24 cellular contexts compared by ENCODE assay signal in genomic region chr2:120767486-120768005, GRCh38. TPM values are rescaled to one million over a fixed set of nuclear protein-coding genes. Genes with fewer than 3 reads are reported as not detected.
DNase-seq lines count a peak whose midpoint lies in the region; ATAC-seq and TF ChIP-seq lines count a peak whose summit lies in the region.
"Had no signal": no experiment of that assay in that cellular context is flagged by ENCODE, and none has a peak within 500 bp of the region (broad histone marks: within the 10 kb centered on the region; RNA-seq: fewer than 3 reads in every experiment).

No MANE protein-coding gene starts in this region.

- peak overlapping the region; percentile 49 for H2AK5ac ChIP-seq in mesendoderm (ENCODE audit: low read length)

- H3K79me1 ChIP-seq in mesendoderm (ENCODE audit: low read length): peaks cover 57% of the 10 kb centered on the region

- DNase-seq in SJSA1 (ENCODE audit: low read depth in 1 of 2, low spot score in 2 of 2) (no peak), glutamatergic neuron (peak; percentile 15), mesendoderm (no peak), upper lobe of right lung (peak; percentile 47), GF-D8 (lab: John Stamatoyannopoulos, UW) (no peak), iPS-NIHi7 (ENCODE audit: extremely low spot score) (no peak)
- DNase-seq: activated naive CD4-positive, alpha-beta T cell; activated T-cell treated with anti-CD3 and anti-CD28 coated beads, Interleukin-2, amount 50 U/mL, for 1 hour; CD8-positive, alpha-beta T cell; DMS153; foreskin keratinocyte; hippocampal formation; naive thymus-derived CD4-positive, alpha-beta T cell; NCI-H1092 treated with DMSO at 0.1 percent for 48 hours; NCI-H1930; NCI-H2227 treated with DMSO at 0.1 percent for 48 hours; NCI-H748 treated with DMSO at 0.1 percent for 48 hours; SHP77; stimulated activated CD4-positive, alpha-beta T cell treated with anti-CD3 and anti-CD28 coated beads, Interleukin-1b, Interleukin-23, amount 100 ng/mL, for 48 hours had no signal

- H4K8ac ChIP-seq in mesendoderm (ENCODE audit: low read depth, low read length): no peak overlapping the region

- H3K18ac ChIP-seq in mesendoderm (ENCODE audit: low read length): no peak overlapping the region

- intact Hi-C loops in upper lobe of right lung (cut with DNase I): no loop called here

- H3K4ac ChIP-seq in mesendoderm (ENCODE audit: low read depth, low read length): no peak overlapping the region

- H3K4me3 Mint-ChIP-seq in glutamatergic neuron (ENCODE audit: unreplicated experiment): no peak overlapping the region
- H3K4me3 Mint-ChIP-seq: CD8-positive, alpha-beta T cell; naive thymus-derived CD4-positive, alpha-beta T cell; stimulated activated effector memory CD8-positive, alpha-beta T cell treated with anti-CD3 and anti-CD28 coated beads, Interleukin-12 subunit alpha, Interleukin-12 subunit beta, amount 100 ng/mL, for 72 hours had no signal

- H3K23ac ChIP-seq in mesendoderm (ENCODE audit: low read length): no peak overlapping the region

- peak overlapping the region; percentile 76 for H3K56ac ChIP-seq in mesendoderm (ENCODE audit: low read length)

- WGBS in mesendoderm (ENCODE audit: extremely low coverage, insufficient coverage, low lambda C conversion rate): no CpG with 5 or more reads among the region's 10 CpGs

- no peaks in the 10 kb centered on the region for H3K36me3 Mint-ChIP-seq in glutamatergic neuron (ENCODE audit: unreplicated experiment)
- H3K36me3 Mint-ChIP-seq: CD8-positive, alpha-beta T cell; naive thymus-derived CD4-positive, alpha-beta T cell; stimulated activated effector memory CD8-positive, alpha-beta T cell treated with anti-CD3 and anti-CD28 coated beads, Interleukin-12 subunit alpha, Interleukin-12 subunit beta, amount 100 ng/mL, for 72 hours had no signal

- peaks cover 5% of the 10 kb centered on the region for H3K9me3 Mint-ChIP-seq in glutamatergic neuron (ENCODE audit: unreplicated experiment)
- H3K9me3 Mint-ChIP-seq: CD8-positive, alpha-beta T cell; naive thymus-derived CD4-positive, alpha-beta T cell; stimulated activated effector memory CD8-positive, alpha-beta T cell treated with anti-CD3 and anti-CD28 coated beads, Interleukin-12 subunit alpha, Interleukin-12 subunit beta, amount 100 ng/mL, for 72 hours had no signal

- H3K27ac Mint-ChIP-seq in glutamatergic neuron (ENCODE audit: unreplicated experiment): no peak overlapping the region
- H3K27ac Mint-ChIP-seq: CD8-positive, alpha-beta T cell; naive thymus-derived CD4-positive, alpha-beta T cell; stimulated activated effector memory CD8-positive, alpha-beta T cell treated with anti-CD3 and anti-CD28 coated beads, Interleukin-12 subunit alpha, Interleukin-12 subunit beta, amount 100 ng/mL, for 72 hours had no signal

- H3K36me3 ChIP-seq in SJSA1 (0 out of 2 replicates have a peak, but pooled peaks cover 8% of the 10 kb centered on the region), mesendoderm (ENCODE audit: control insufficient read depth, insufficient read depth, low read length) (no peaks in the 10 kb centered on the region), upper lobe of right lung (no peaks in the 10 kb centered on the region)
- H3K36me3 ChIP-seq: cardiac muscle cell, thoracic aorta had no signal

- no peak overlapping the region for H2BK5ac ChIP-seq in mesendoderm (ENCODE audit: low read length)

- no peak overlapping the region for H2BK15ac ChIP-seq in mesendoderm (replicated peaks; ENCODE audit: low read depth)

- H3K4me2 ChIP-seq in mesendoderm (ENCODE audit: low read length): no peak overlapping the region

- H3K27me3 ChIP-seq in SJSA1 (replicated peaks) (no peaks in the 10 kb centered on the region), mesendoderm (ENCODE audit: insufficient read depth, low read length, poor library complexity) (no peaks in the 10 kb centered on the region), upper lobe of right lung (no peaks in the 10 kb centered on the region)
- H3K27me3 ChIP-seq: cardiac muscle cell had no signal

- H3K9ac ChIP-seq in mesendoderm (ENCODE audit: low read length): no peak overlapping the region

- peaks cover 79% of the 10 kb centered on the region for H3K79me2 ChIP-seq in mesendoderm (ENCODE audit: control insufficient read depth, insufficient read depth, low read length)

- H2BK120ac ChIP-seq in mesendoderm (ENCODE audit: low read depth, low read length): no peak overlapping the region

- ATAC-seq in upper lobe of right lung (no peak), GM21825 (IDR thresholded peaks at IDR 0.05; ENCODE audit: unreplicated experiment) (no peak)
- ATAC-seq: CD8-positive, alpha-beta T cell; foreskin keratinocyte; naive thymus-derived CD4-positive, alpha-beta T cell; stimulated activated effector memory CD8-positive, alpha-beta T cell treated with anti-CD3 and anti-CD28 coated beads, Interleukin-12 subunit alpha, Interleukin-12 subunit beta, amount 100 ng/mL, for 72 hours had no signal

- peaks cover 12% of the 10 kb centered on the region for H3K4me1 Mint-ChIP-seq in glutamatergic neuron (ENCODE audit: low read depth, unreplicated experiment)
- H3K4me1 Mint-ChIP-seq: stimulated activated effector memory CD8-positive, alpha-beta T cell treated with anti-CD3 and anti-CD28 coated beads, Interleukin-12 subunit alpha, Interleukin-12 subunit beta, amount 100 ng/mL, for 72 hours had no signal

- H4K5ac ChIP-seq in mesendoderm (ENCODE audit: low read length): no peak overlapping the region

- H3K27me3 Mint-ChIP-seq in glutamatergic neuron (ENCODE audit: unreplicated experiment): peaks cover 12% of the 10 kb centered on the region

- TF ChIP-seq CTCF in glutamatergic neuron (IDR thresholded peaks at IDR 0.05; ENCODE audit: partially characterized antibody, unreplicated experiment) (no peak), upper lobe of right lung (IDR thresholded peaks at IDR 0.05) (no peak)

- H3K4me3 ChIP-seq in SJSA1 (no peak overlapping the region), mesendoderm (ENCODE audit: low read length) (no peak overlapping the region), upper lobe of right lung (no peak overlapping the region)
- H3K4me3 ChIP-seq: cardiac muscle cell, dorsolateral prefrontal cortex, thoracic aorta had no signal

- peak overlapping the region; percentile 94 for H3K27ac ChIP-seq in SJSA1
- H3K27ac ChIP-seq in mesendoderm (ENCODE audit: low read depth, low read length): peak overlapping the region; percentile 10
- peak overlapping the region; percentile 85 for H3K27ac ChIP-seq in upper lobe of right lung
- H3K27ac ChIP-seq: dorsolateral prefrontal cortex, foreskin keratinocyte had no signal

- peaks cover 81% of the 10 kb centered on the region for H3K4me1 ChIP-seq in SJSA1 (replicated peaks)
- H3K4me1 ChIP-seq in mesendoderm (ENCODE audit: control insufficient read depth, low read depth, low read length): peaks cover 31% of the 10 kb centered on the region
- peaks cover 9% of the 10 kb centered on the region for H3K4me1 ChIP-seq in upper lobe of right lung
- H3K4me1 ChIP-seq: foreskin keratinocyte had no signal

- H3K9me3 ChIP-seq in SJSA1 (replicated peaks) (no peaks in the 10 kb centered on the region), upper lobe of right lung (no peaks in the 10 kb centered on the region)
- H3K9me3 ChIP-seq: thoracic aorta had no signal

RNA-seq across cellular contexts. Expression of gene GLI2, which starts 31.9 kb away (rescaled TPM):
- total RNA-seq in SJSA1 (2014; rRNA removed; shearing (Covaris generic)): 8.8 and 20.0 TPM in 2 replicates
- 3.9 TPM for total RNA-seq in glutamatergic neuron (ENCODE audit: unreplicated experiment)
- polyA plus RNA-seq in mesendoderm (2013, experiment 1 of 2): 23.2 TPM
- 23.4 TPM for polyA plus RNA-seq in mesendoderm (2013, experiment 2 of 2)
- 4.7 TPM for total RNA-seq in upper lobe of right lung
- total RNA-seq: CD8-positive, alpha-beta T cell; foreskin keratinocyte had no signal
- polyA plus RNA-seq: naive thymus-derived CD4-positive, alpha-beta T cell had no signal

Comparison
In these comparisons a context has a peak if more than half of its experiments do, and no peak if none do; other contexts are left out.
1. DNase-seq: peak in glutamatergic neuron (single experiment) and upper lobe of right lung (single experiment); none in SJSA1 (0 of 2), mesendoderm (single experiment), GF-D8 (single experiment) and iPS-NIHi7 (single experiment).
2. H3K27ac ChIP-seq: peak in every context shown above with its lines; median percentile 94 in SJSA1; 85 in upper lobe of right lung; 10 in mesendoderm.